Comparison of ENCODE assay signal across 16 cellular contexts in genomic region chr3:14884665-14885064, GRCh38.
DNase-seq lines count a peak whose midpoint lies in the region; ATAC-seq lines count a peak whose summit lies in the region.
"Had no signal": no experiment of that assay in that cellular context is flagged by ENCODE, and none has a peak within 500 bp of the region (broad histone marks: within the 10 kb centered on the region; RNA-seq: fewer than 3 reads in every experiment).

No MANE protein-coding gene starts in this region.

- no peak overlapping the region for H3K9ac ChIP-seq in mesendoderm (ENCODE audit: low read length)

- H3K27me3 ChIP-seq in mesendoderm (ENCODE audit: insufficient read depth, low read length, poor library complexity) = no peaks in the 10 kb centered on the region
- H3K27me3 ChIP-seq: body of pancreas, right atrium auricular region, suprapubic skin had no signal

- H2BK120ac ChIP-seq in mesendoderm (ENCODE audit: low read depth, low read length) = no peak overlapping the region

- no peak overlapping the region for H3K4me3 ChIP-seq in mesendoderm (ENCODE audit: low read length)
- H3K4me3 ChIP-seq: body of pancreas, GM12878, right atrium auricular region, suprapubic skin had no signal

- no peak overlapping the region for H4K5ac ChIP-seq in mesendoderm (ENCODE audit: low read length)

- no peak for ATAC-seq in activated naive CD8-positive, alpha-beta T cell treated with anti-CD3 and anti-CD28 coated beads, Interleukin-2, amount 50 U/mL, for 24 hours
- ATAC-seq in stimulated activated effector memory CD8-positive, alpha-beta T cell treated with anti-CD3 and anti-CD28 coated beads, Interleukin-12 subunit alpha, Interleukin-12 subunit beta, amount 100 ng/mL, for 72 hours = no peak
- ATAC-seq in HG03469 (IDR thresholded peaks at IDR 0.05; ENCODE audit: unreplicated experiment) = no peak
- ATAC-seq in HG02870 (IDR thresholded peaks at IDR 0.05; ENCODE audit: unreplicated experiment) = no peak
- ATAC-seq: body of pancreas, GM12878, left colon had no signal

- H3K4me1 Mint-ChIP-seq in activated naive CD8-positive, alpha-beta T cell (ENCODE audit: low read depth) = peaks cover 69% of the 10 kb centered on the region
- peaks cover 47% of the 10 kb centered on the region for H3K4me1 Mint-ChIP-seq in activated naive CD8-positive, alpha-beta T cell treated with anti-CD3 and anti-CD28 coated beads, Interleukin-2, amount 50 U/mL, for 24 hours
- peaks cover 44% of the 10 kb centered on the region for H3K4me1 Mint-ChIP-seq in activated T-helper 2 cell treated with anti-CD3 and anti-CD28 coated beads, Interferon-gamma antibody, Interleukin-2, Interleukin-4, amounts not matched to agents 10 μg/mL and 5 μg/mL and 100 μg/mL, durations not matched to agents 14 hours and 24 hours and 36 hours (ENCODE audit: low read depth)
- H3K4me1 Mint-ChIP-seq in stimulated activated effector memory CD8-positive, alpha-beta T cell treated with anti-CD3 and anti-CD28 coated beads, Interleukin-12 subunit alpha, Interleukin-12 subunit beta, amount 100 ng/mL, for 72 hours = peaks cover 20% of the 10 kb centered on the region

- H3K18ac ChIP-seq in mesendoderm (ENCODE audit: low read length) = no peak overlapping the region

- WGBS in mesendoderm (ENCODE audit: extremely low coverage, insufficient coverage, low lambda C conversion rate) = no CpG with 5 or more reads among the region's 11 CpGs

- H3K27me3 Mint-ChIP-seq in activated naive CD8-positive, alpha-beta T cell = no peaks in the 10 kb centered on the region
- no peaks in the 10 kb centered on the region for H3K27me3 Mint-ChIP-seq in activated naive CD8-positive, alpha-beta T cell treated with anti-CD3 and anti-CD28 coated beads, Interleukin-2, amount 50 U/mL, for 24 hours
- peaks cover 15% of the 10 kb centered on the region for H3K27me3 Mint-ChIP-seq in activated T-helper 2 cell treated with anti-CD3 and anti-CD28 coated beads, Interferon-gamma antibody, Interleukin-2, Interleukin-4, amounts not matched to agents 10 μg/mL and 5 μg/mL and 100 μg/mL, durations not matched to agents 14 hours and 24 hours and 36 hours (ENCODE audit: low read depth)

- peaks cover under 1% of the 10 kb centered on the region for H3K4me1 ChIP-seq in mesendoderm (ENCODE audit: control insufficient read depth, low read depth, low read length)
- H3K4me1 ChIP-seq: body of pancreas had no signal

- H3K9me3 Mint-ChIP-seq in activated naive CD8-positive, alpha-beta T cell (ENCODE audit: low read depth) = no peaks in the 10 kb centered on the region
- no peaks in the 10 kb centered on the region for H3K9me3 Mint-ChIP-seq in activated naive CD8-positive, alpha-beta T cell treated with anti-CD3 and anti-CD28 coated beads, Interleukin-2, amount 50 U/mL, for 24 hours
- no peaks in the 10 kb centered on the region for H3K9me3 Mint-ChIP-seq in activated T-helper 2 cell treated with anti-CD3 and anti-CD28 coated beads, Interferon-gamma antibody, Interleukin-2, Interleukin-4, amounts not matched to agents 10 μg/mL and 5 μg/mL and 100 μg/mL, durations not matched to agents 14 hours and 24 hours and 36 hours
- no peaks in the 10 kb centered on the region for H3K9me3 Mint-ChIP-seq in stimulated activated effector memory CD8-positive, alpha-beta T cell treated with anti-CD3 and anti-CD28 coated beads, Interleukin-12 subunit alpha, Interleukin-12 subunit beta, amount 100 ng/mL, for 72 hours

- H2BK15ac ChIP-seq in mesendoderm (replicated peaks; ENCODE audit: low read depth) = no peak overlapping the region

- no peak overlapping the region for H3K4ac ChIP-seq in mesendoderm (ENCODE audit: low read depth, low read length)

- no peaks in the 10 kb centered on the region for H3K36me3 ChIP-seq in mesendoderm (ENCODE audit: control insufficient read depth, insufficient read depth, low read length)
- H3K36me3 ChIP-seq: right atrium auricular region had no signal

- no peak overlapping the region for H3K4me2 ChIP-seq in mesendoderm (ENCODE audit: low read length)

- peak overlapping the region; percentile 53 for H3K4me3 Mint-ChIP-seq in activated naive CD8-positive, alpha-beta T cell
- H3K4me3 Mint-ChIP-seq in activated naive CD8-positive, alpha-beta T cell treated with anti-CD3 and anti-CD28 coated beads, Interleukin-2, amount 50 U/mL, for 24 hours = no peak overlapping the region
- H3K4me3 Mint-ChIP-seq in activated T-helper 2 cell treated with anti-CD3 and anti-CD28 coated beads, Interferon-gamma antibody, Interleukin-2, Interleukin-4, amounts not matched to agents 10 μg/mL and 5 μg/mL and 100 μg/mL, durations not matched to agents 14 hours and 24 hours and 36 hours (ENCODE audit: low read depth) = peak overlapping the region; percentile 14
- peak overlapping the region; percentile 8 for H3K4me3 Mint-ChIP-seq in stimulated activated effector memory CD8-positive, alpha-beta T cell treated with anti-CD3 and anti-CD28 coated beads, Interleukin-12 subunit alpha, Interleukin-12 subunit beta, amount 100 ng/mL, for 72 hours

- H3K79me2 ChIP-seq in mesendoderm (ENCODE audit: control insufficient read depth, insufficient read depth, low read length) = no peaks in the 10 kb centered on the region

- no peak overlapping the region for H3K27ac Mint-ChIP-seq in activated naive CD8-positive, alpha-beta T cell
- H3K27ac Mint-ChIP-seq in activated naive CD8-positive, alpha-beta T cell treated with anti-CD3 and anti-CD28 coated beads, Interleukin-2, amount 50 U/mL, for 24 hours = no peak overlapping the region
- H3K27ac Mint-ChIP-seq in activated T-helper 2 cell treated with anti-CD3 and anti-CD28 coated beads, Interferon-gamma antibody, Interleukin-2, Interleukin-4, amounts not matched to agents 10 μg/mL and 5 μg/mL and 100 μg/mL, durations not matched to agents 14 hours and 24 hours and 36 hours = no peak overlapping the region
- H3K27ac Mint-ChIP-seq in stimulated activated effector memory CD8-positive, alpha-beta T cell treated with anti-CD3 and anti-CD28 coated beads, Interleukin-12 subunit alpha, Interleukin-12 subunit beta, amount 100 ng/mL, for 72 hours = no peak overlapping the region

- H4K8ac ChIP-seq in mesendoderm (ENCODE audit: low read depth, low read length) = no peak overlapping the region

- no peaks in the 10 kb centered on the region for H3K79me1 ChIP-seq in mesendoderm (ENCODE audit: low read length)

- no peaks in the 10 kb centered on the region for H3K36me3 Mint-ChIP-seq in activated naive CD8-positive, alpha-beta T cell
- H3K36me3 Mint-ChIP-seq in activated naive CD8-positive, alpha-beta T cell treated with anti-CD3 and anti-CD28 coated beads, Interleukin-2, amount 50 U/mL, for 24 hours (ENCODE audit: low read depth) = no peaks in the 10 kb centered on the region
- H3K36me3 Mint-ChIP-seq in activated T-helper 2 cell treated with anti-CD3 and anti-CD28 coated beads, Interferon-gamma antibody, Interleukin-2, Interleukin-4, amounts not matched to agents 10 μg/mL and 5 μg/mL and 100 μg/mL, durations not matched to agents 14 hours and 24 hours and 36 hours (ENCODE audit: low read depth) = no peaks in the 10 kb centered on the region
- no peaks in the 10 kb centered on the region for H3K36me3 Mint-ChIP-seq in stimulated activated effector memory CD8-positive, alpha-beta T cell treated with anti-CD3 and anti-CD28 coated beads, Interleukin-12 subunit alpha, Interleukin-12 subunit beta, amount 100 ng/mL, for 72 hours

- no peak overlapping the region for H2BK5ac ChIP-seq in mesendoderm (ENCODE audit: low read length)

- H3K27ac ChIP-seq in mesendoderm (ENCODE audit: low read depth, low read length) = no peak overlapping the region
- H3K27ac ChIP-seq: body of pancreas, right atrium auricular region, suprapubic skin had no signal

- H3K23ac ChIP-seq in mesendoderm (ENCODE audit: low read length) = no peak overlapping the region

- H2AK5ac ChIP-seq in mesendoderm (ENCODE audit: low read length) = no peak overlapping the region

- intact Hi-C loops in activated T-helper 2 cell treated with anti-CD3 and anti-CD28 coated beads, Interferon-gamma antibody, Interleukin-2, Interleukin-4, amounts not matched to agents 10 μg/mL and 5 μg/mL and 100 μg/mL, durations not matched to agents 14 hours and 24 hours and 36 hours (cut with micrococcal nuclease) = no loop called here

- DNase-seq in activated naive CD8-positive, alpha-beta T cell treated with anti-CD3 and anti-CD28 coated beads, Interleukin-2, amount 50 U/mL, for 24 hours = no peak
- DNase-seq in RPMI7951 (ENCODE audit: low read depth) (peak; percentile 94), mesendoderm (no peak)
- peak; percentile 30 for DNase-seq in activated T-helper 2 cell treated with anti-CD3 and anti-CD28 coated beads, Interferon-gamma antibody, Interleukin-2, Interleukin-4, amounts not matched to agents 10 μg/mL and 5 μg/mL and 100 μg/mL, durations not matched to agents 14 hours and 24 hours and 36 hours (ENCODE audit: low spot score)
- no peak for DNase-seq in stimulated activated effector memory CD8-positive, alpha-beta T cell treated with anti-CD3 and anti-CD28 coated beads, Interleukin-12 subunit alpha, Interleukin-12 subunit beta, amount 100 ng/mL, for 72 hours (ENCODE audit: low spot score in 2 of 2)
- DNase-seq: body of pancreas, GDM1, left colon, NCI-H1694, NCI-H226 had no signal

- H3K56ac ChIP-seq in mesendoderm (ENCODE audit: low read length) = no peak overlapping the region

Comparison
In these comparisons a context has a peak if more than half of its experiments do, and no peak if none do; other contexts are left out.
1. DNase-seq: peak in RPMI7951 (single experiment) and activated T-helper 2 cell treated with anti-CD3 and anti-CD28 coated beads, Interferon-gamma antibody, Interleukin-2, Interleukin-4, amounts not matched to agents 10 μg/mL and 5 μg/mL and 100 μg/mL, durations not matched to agents 14 hours and 24 hours and 36 hours (single experiment); none in activated naive CD8-positive, alpha-beta T cell treated with anti-CD3 and anti-CD28 coated beads, Interleukin-2, amount 50 U/mL, for 24 hours (single experiment), stimulated activated effector memory CD8-positive, alpha-beta T cell treated with anti-CD3 and anti-CD28 coated beads, Interleukin-12 subunit alpha, Interleukin-12 subunit beta, amount 100 ng/mL, for 72 hours (0 of 2) and mesendoderm (single experiment).